1 cellular context compared by ENCODE assay signal in the genomic region with DNA sequence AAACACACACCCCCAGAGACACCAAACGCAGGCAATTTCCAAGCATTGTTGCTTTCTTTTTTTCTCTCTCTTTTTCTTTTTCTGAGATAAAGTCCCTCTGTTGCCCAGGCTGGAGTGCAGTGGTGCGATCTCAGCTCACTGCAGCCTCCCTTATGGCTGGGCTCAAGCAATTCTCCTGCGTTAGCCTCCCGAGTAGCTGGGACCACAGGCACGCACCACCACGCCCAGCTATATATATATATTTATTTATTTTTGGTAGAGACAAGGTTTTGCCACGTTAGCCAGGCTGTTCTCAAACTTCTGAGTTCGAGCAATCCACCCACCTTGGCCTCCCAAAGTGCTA.
TF ChIP-seq lines count a peak whose summit lies in the region.

No MANE protein-coding gene starts in this region.

TF ChIP-seq in HCT116, 20 proteins besides CTCF, POLR2A, EP300 and RAD21 (continued from another document):
- TF ChIP-seq, protein P1, sequence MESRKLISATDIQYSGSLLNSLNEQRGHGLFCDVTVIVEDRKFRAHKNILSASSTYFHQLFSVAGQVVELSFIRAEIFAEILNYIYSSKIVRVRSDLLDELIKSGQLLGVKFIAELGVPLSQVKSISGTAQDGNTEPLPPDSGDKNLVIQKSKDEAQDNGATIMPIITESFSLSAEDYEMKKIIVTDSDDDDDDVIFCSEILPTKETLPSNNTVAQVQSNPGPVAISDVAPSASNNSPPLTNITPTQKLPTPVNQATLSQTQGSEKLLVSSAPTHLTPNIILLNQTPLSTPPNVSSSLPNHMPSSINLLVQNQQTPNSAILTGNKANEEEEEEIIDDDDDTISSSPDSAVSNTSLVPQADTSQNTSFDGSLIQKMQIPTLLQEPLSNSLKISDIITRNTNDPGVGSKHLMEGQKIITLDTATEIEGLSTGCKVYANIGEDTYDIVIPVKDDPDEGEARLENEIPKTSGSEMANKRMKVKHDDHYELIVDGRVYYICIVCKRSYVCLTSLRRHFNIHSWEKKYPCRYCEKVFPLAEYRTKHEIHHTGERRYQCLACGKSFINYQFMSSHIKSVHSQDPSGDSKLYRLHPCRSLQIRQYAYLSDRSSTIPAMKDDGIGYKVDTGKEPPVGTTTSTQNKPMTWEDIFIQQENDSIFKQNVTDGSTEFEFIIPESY (IDR thresholded peaks at IDR 0.05; ENCODE audit: extremely low read depth, insufficient replicate concordance, low read length) = no peak
- no peak for TF ChIP-seq EZH2phosphoT487 (IDR thresholded peaks at IDR 0.05; ENCODE audit: borderline replicate concordance)
